ENCODE assay signal across 8 cellular contexts in the genomic region with DNA sequence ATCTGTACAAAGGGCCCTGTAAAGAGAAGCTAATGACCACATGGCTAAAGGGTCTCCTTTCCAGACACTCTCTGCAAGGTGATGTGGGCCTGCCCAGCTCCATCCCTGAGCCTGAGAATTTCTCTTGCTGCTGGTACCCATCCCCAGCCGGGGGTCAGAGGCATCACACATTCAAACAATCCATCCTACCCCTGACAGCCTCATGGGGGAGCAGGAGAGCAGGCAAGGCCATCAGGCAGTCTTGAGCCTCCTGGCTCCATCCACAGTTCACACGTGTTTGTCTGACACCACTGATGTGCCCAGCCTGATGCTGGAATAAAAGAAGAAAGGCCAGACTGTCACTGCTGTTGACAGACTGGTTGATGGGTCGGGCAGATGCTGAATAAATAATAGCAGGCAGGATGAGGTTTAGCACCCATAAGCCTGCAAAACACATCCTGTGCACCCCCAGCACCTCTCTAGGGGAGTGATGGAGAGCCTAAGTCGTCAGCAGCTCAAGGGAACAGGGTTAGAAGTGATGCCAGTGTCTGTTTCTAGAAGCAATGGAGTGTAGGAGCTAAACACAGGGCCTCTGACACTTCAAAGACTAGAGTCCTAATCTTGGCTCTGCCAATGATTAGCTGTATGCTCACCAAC. TPM values are rescaled to one million over a fixed set of nuclear protein-coding genes. Genes with fewer than 3 reads are reported as not detected.
DNase-seq lines count a peak whose midpoint lies in the region; ATAC-seq, FAIRE-seq and TF ChIP-seq lines count a peak whose summit lies in the region.

No MANE protein-coding gene starts in this region.

- no peaks in the 10 kb centered on the region for H3K36me3 ChIP-seq in HCT116 (ENCODE audit: control insufficient read depth in 1 of 2, insufficient read depth in 2 of 2, low read length in 2 of 2)
- no peaks in the 10 kb centered on the region for H3K36me3 ChIP-seq in HepG2 (replicated peaks in 1 of 2; ENCODE audit: control insufficient read depth in 1 of 2, insufficient read depth in 2 of 2, low read length in 2 of 2)
- no peaks in the 10 kb centered on the region for H3K36me3 ChIP-seq in thyroid gland

- no peak for FAIRE-seq in HepG2 (lab: Jason Lieb, UNC)

- peaks cover 3% of the 10 kb centered on the region for H3K36me3 Mint-ChIP-seq in chondrocyte (ENCODE audit: low read depth)

- peaks cover 16% of the 10 kb centered on the region for H3K27me3 ChIP-seq in HCT116 (ENCODE audit: insufficient read depth, low read length)
- H3K27me3 ChIP-seq in HepG2 (ENCODE audit: control insufficient read depth in 1 of 2, insufficient read depth in 2 of 2, low read length in 2 of 2): peaks cover 4 to 34% of the 10 kb centered on the region in 2 experiments; a peak in 3 of 5 replicates
- no peaks in the 10 kb centered on the region for H3K27me3 ChIP-seq in thyroid gland

- no TSS peak for BruUV-seq in HCT116 (replicated peaks; lab: Mats Ljungman, UMichigan)
- no TSS peak for BruUV-seq in HepG2 (replicated peaks; lab: Mats Ljungman, UMichigan)

- no peak overlapping the region for H3K9ac ChIP-seq in HCT116 (ENCODE audit: low read length)
- H3K9ac ChIP-seq in HepG2 (ENCODE audit: insufficient read depth, low read depth, low read length): no peak overlapping the region

- H3K27ac ChIP-seq in HCT116 (ENCODE audit: low read depth, low read length) (no peak overlapping the region), HepG2 (ENCODE audit: extremely low read length, insufficient read depth, low read length) (no peak overlapping the region), thyroid gland (no peak overlapping the region)

- peaks cover 3% of the 10 kb centered on the region for H3K9me3 Mint-ChIP-seq in chondrocyte (ENCODE audit: low read depth)

- H3K4me3 ChIP-seq in HCT116 (replicated peaks in 1 of 2; ENCODE audit: low read depth in 1 of 2, low read length in 2 of 2): no peak overlapping the region
- no peak overlapping the region for H3K4me3 ChIP-seq in HepG2 (replicated peaks in 1 of 3; ENCODE audit: insufficient read depth in 1 of 3, low read depth in 2 of 3, low read length in 3 of 3)
- no peak overlapping the region for H3K4me3 ChIP-seq in thyroid gland (replicated peaks in 1 of 3)

- H4K20me1 ChIP-seq in HCT116 (ENCODE audit: insufficient read depth) (no peaks in the 10 kb centered on the region), HepG2 (ENCODE audit: insufficient read depth, low read length) (no peaks in the 10 kb centered on the region)

- H3K9me2 ChIP-seq in HCT116 (ENCODE audit: insufficient read depth): no peaks in the 10 kb centered on the region

- 0% methylated on average over 4 of the region's 4 CpGs for WGBS in HepG2 (ENCODE audit: low lambda C conversion rate)
- WGBS in thyroid gland, 2 donors: 31 to 41% methylated on average over 2 to 4 of the region's 4 CpGs

- H2AFZ ChIP-seq in HCT116 (ENCODE audit: low read depth, low read length, poor library complexity, severe bottlenecking): no peak overlapping the region
- no peak overlapping the region for H2AFZ ChIP-seq in HepG2 (ENCODE audit: low read length)

- H3K27ac Mint-ChIP-seq in chondrocyte (ENCODE audit: unreplicated experiment): no peak overlapping the region

- TF ChIP-seq POLR2A in HCT116 (IDR thresholded peaks at IDR 0.05; ENCODE audit: borderline replicate concordance, extremely low read depth, insufficient read depth, insufficient read length) (no peak), HepG2 (IDR thresholded peaks at IDR 0.05; ENCODE audit: insufficient read depth in 1 of 2, low read depth in 2 of 2, low read length in 2 of 2) (no peak), thyroid gland (IDR thresholded peaks at IDR 0.05) (no peak)

- H3K9me3 ChIP-seq in HCT116 (ENCODE audit: control insufficient read depth in 1 of 2, insufficient read depth in 1 of 2, low read depth in 1 of 2, low read length in 2 of 2) (no peaks in the 10 kb centered on the region), HepG2 (ENCODE audit: low read length) (no peaks in the 10 kb centered on the region), thyroid gland (no peaks in the 10 kb centered on the region)

- no peaks in the 10 kb centered on the region for H3K4me1 Mint-ChIP-seq in chondrocyte (ENCODE audit: low read depth)

- H3K4me3 Mint-ChIP-seq in chondrocyte (ENCODE audit: unreplicated experiment): no peak overlapping the region

- peak; percentile 67 to 89 (median 81) for TF ChIP-seq CTCF in HCT116 (IDR thresholded peaks at IDR 0.05 in 2 of 3, conservative IDR thresholded peaks at IDR 0.05 in 1 of 3; ENCODE audit: borderline replicate concordance in 1 of 3, insufficient read depth in 1 of 3, low read depth in 2 of 3, low read length in 2 of 3)
- peak; percentile 69 for TF ChIP-seq CTCF in chondrocyte (IDR thresholded peaks at IDR 0.05)
- TF ChIP-seq CTCF in HepG2 (CRISPR knock-in tag; IDR thresholded peaks at IDR 0.05): peak; percentile 62
- peak in 5 of 6 experiments; percentile 18 to 58 (median 37) for TF ChIP-seq CTCF in thyroid gland (IDR thresholded peaks at IDR 0.05)
- TF ChIP-seq CTCF in omental fat pad (IDR thresholded peaks at IDR 0.05): no peak

- H3K4me2 ChIP-seq in HCT116 (ENCODE audit: low read length) (no peak overlapping the region), HepG2 (ENCODE audit: low read depth, low read length) (no peak overlapping the region)

- H3K27me3 Mint-ChIP-seq in chondrocyte (ENCODE audit: low read depth): peaks cover 18% of the 10 kb centered on the region

- peak; percentile 71 for DNase-seq in DMS53 (lab: John Stamatoyannopoulos, UW)
- DNase-seq in HCT116 (ENCODE audit: low read depth, low spot score): peak; percentile 24
- peak; percentile 45 to 49 for DNase-seq in SHP77 (lab: John Stamatoyannopoulos, UW)
- DNase-seq in chondrocyte (ENCODE audit: low spot score): no peak
- peak; percentile 18 for DNase-seq in HepG2 (ENCODE audit: low spot score)
- peak; percentile 39 to 42 for DNase-seq in thyroid gland
- no peak for DNase-seq in omental fat pad (ENCODE audit: low spot score)
- no peak for DNase-seq in KG1 (lab: John Stamatoyannopoulos, UW)

- H3K4me1 ChIP-seq in HCT116 (ENCODE audit: control insufficient read depth in 1 of 2, insufficient read depth in 2 of 2, low read length in 2 of 2): no peaks in the 10 kb centered on the region
- H3K4me1 ChIP-seq in HepG2 (ENCODE audit: insufficient read depth, low read length): no peaks in the 10 kb centered on the region
- no peaks in the 10 kb centered on the region for H3K4me1 ChIP-seq in thyroid gland

- H3K79me2 ChIP-seq in HCT116 (ENCODE audit: insufficient read depth, low read length) (no peaks in the 10 kb centered on the region), HepG2 (ENCODE audit: insufficient read depth, low read length) (no peaks in the 10 kb centered on the region)

- RAD21 ChIA-PET in HCT116 (lab: Charles Lee; ENCODE audit: low non-redundant PET in 1 of 2, low total read pairs in 2 of 2, uncharacterized antibody in 2 of 2, unreplicated experiment in 2 of 2): no interaction called here

- intact Hi-C loops in HCT116 (cut with micrococcal nuclease) (loop anchor here (2.0 kb wide), 1 partner anchor 41 kb away; no protein-coding TSS in a partner anchor), HepG2 (cut with micrococcal nuclease; ENCODE audit: unreplicated experiment) (loop anchor here (1.0 kb wide), 1 partner anchor 43 kb away; a partner anchor contains a TSS), thyroid gland (cut with DNase I) (no loop called here)

- CTCF ChIA-PET in HCT116 (lab: Charles Lee) (interaction anchor here (1.4 to 1.7 kb wide), 2 partner anchors 41 to 44 kb away, joined by 4 to 7 read pairs; a partner anchor contains a TSS), HepG2 (lab: Yijun Ruan, JAX; ENCODE audit: low intra/inter-chr PET ratio, low total read pairs) (interaction anchor here (1.2 kb wide), 1 partner anchor 41 kb away, joined by 3 read pairs; no protein-coding TSS in a partner anchor)

- TF ChIP-seq RAD21 in HCT116 (IDR thresholded peaks at IDR 0.05; ENCODE audit: low read depth) (peak; percentile 68), HepG2 (CRISPR knock-in tag; IDR thresholded peaks at IDR 0.05) (no peak)

- peak; percentile 99 for ATAC-seq in HCT116
- peak; percentile 91 for ATAC-seq in HepG2
- ATAC-seq in omental fat pad (ENCODE audit: low FRiP score): no peak

- POLR2A ChIA-PET in HCT116 (lab: Charles Lee): no interaction called here
- POLR2A ChIA-PET in HepG2 (lab: Yijun Ruan, JAX): no interaction called here

- in situ Hi-C loops in HepG2 (cut with HindIII; ENCODE audit: extremely low pct_ligation_motif_present, low pct_unique_long_range_greater_than_20kb): no loop called here

- no peak for TF ChIP-seq EP300 in HepG2 (IDR thresholded peaks at IDR 0.05; ENCODE audit: low read depth in 2 of 2, low read length in 2 of 2)
- TF ChIP-seq EP300 in HepG2 (CRISPR knock-in tag; IDR thresholded peaks at IDR 0.05; ENCODE audit: borderline replicate concordance): no peak

RNA-seq across cellular contexts. Expression of a gene that starts 43.5 kb away (rescaled TPM):
- total RNA-seq in HCT116 (2021; ENCODE audit: unreplicated experiment) (1.3 TPM), chondrocyte (1.2 to 1.9 TPM (median 1.5 TPM) in 3 replicates), HepG2 (2016; rRNA removed; fragmentation: Illumina TruSeq; extraction: Trizol) (0.09 TPM in 1 of 2 replicates, not detected in the other), thyroid gland (1 to 10 TPM in 3 of 4 donors, under 1 TPM in 1; 0.13 to 2.4 (median 1.8) TPM), omental fat pad (under 1 TPM in 1 of 4 donors, not detected in 3; 0.16 TPM)
- 0.31 and 0.39 TPM in 2 replicates for polyA plus RNA-seq in HCT116 (2012)
- total RNA-seq in HepG2 (2016; cell fraction: cytosol; rRNA removed; fragmentation: Illumina TruSeq; extraction: Trizol; ENCODE audit: low read depth): not detected in 2 replicates
- 0.02 TPM in 1 of 2 replicates, not detected in the other for total RNA-seq in HepG2 (2016; cell fraction: insoluble cytoplasmic fraction; rRNA removed; fragmentation: Illumina TruSeq; extraction: Trizol)
- total RNA-seq in HepG2 (2016; cell fraction: membrane; rRNA removed; fragmentation: Illumina TruSeq; extraction: Trizol): 0.03 TPM in 1 of 2 replicates, not detected in the other
- total RNA-seq in HepG2 (2016; cell fraction: nucleus; rRNA removed; fragmentation: Illumina TruSeq; extraction: Trizol): not detected in 2 replicates
- polyA plus RNA-seq in HepG2 (2011; rRNA removed): 0.01 TPM in 1 of 2 replicates, not detected in the other
- 0.03 TPM in 1 of 2 replicates, not detected in the other for polyA plus RNA-seq in HepG2 (2011; cell fraction: cytosol; rRNA removed)
- polyA plus RNA-seq in HepG2 (2011; cell fraction: nucleus; rRNA removed): 0.06 and 0.07 TPM in 2 replicates
- not detected in 2 replicates for polyA plus RNA-seq in HepG2 (2012)
- polyA plus RNA-seq in HepG2 (2016; cell fraction: cytosol; fragmentation: Illumina TruSeq; extraction: Trizol; ENCODE audit: low read depth): not detected in 2 replicates
- 0.09 TPM in 1 of 2 replicates, not detected in the other for polyA plus RNA-seq in HepG2 (2016; cell fraction: insoluble cytoplasmic fraction; fragmentation: Illumina TruSeq; extraction: Trizol; ENCODE audit: low read depth)
- polyA plus RNA-seq in HepG2 (2016; cell fraction: membrane; fragmentation: Illumina TruSeq; extraction: Trizol; ENCODE audit: low read depth): not detected in 2 replicates
- polyA plus RNA-seq in HepG2 (2016; cell fraction: nucleus; fragmentation: Illumina TruSeq; extraction: Trizol; ENCODE audit: insufficient read depth, low read depth): 0.18 TPM in 1 of 2 replicates, not detected in the other
- 0.10 and 0.14 TPM in 2 replicates for polyA minus RNA-seq in HepG2 (2011; rRNA and poly(A)+ RNA removed; ENCODE audit: low replicate concordance)
- not detected in 2 replicates for polyA minus RNA-seq in HepG2 (2011; cell fraction: cytosol; rRNA and poly(A)+ RNA removed)
- polyA minus RNA-seq in HepG2 (2011; cell fraction: nucleus; rRNA and poly(A)+ RNA removed): 0.64 and 0.87 TPM in 2 replicates

Comparison
In these comparisons a context has a peak if more than half of its experiments do, and no peak if none do; other contexts are left out.
1. DNase-seq: peak in DMS53 (single experiment), HCT116 (single experiment), SHP77 (2 of 2), HepG2 (single experiment) and thyroid gland (2 of 2); none in chondrocyte (single experiment), omental fat pad (single experiment) and KG1 (single experiment).
2. CTCF ChIP-seq: peak in HCT116 (3 of 3), chondrocyte (single experiment), HepG2 (single experiment) and thyroid gland (5 of 6); none in omental fat pad (0 of 3).